ENCODE assay signal across 16 cellular contexts in genomic region chr5:180068519-180069090, GRCh38. TPM values are rescaled to one million over a fixed set of nuclear protein-coding genes. Genes with fewer than 3 reads are reported as not detected.
DNase-seq lines count a peak whose midpoint lies in the region; TF ChIP-seq lines count a peak whose summit lies in the region.
"Had no signal": no experiment of that assay in that cellular context is flagged by ENCODE, and none has a peak within 500 bp of the region (broad histone marks: within the 10 kb centered on the region; RNA-seq: fewer than 3 reads in every experiment).

No MANE protein-coding gene starts in this region.

- no peak overlapping the region for H3K27ac ChIP-seq in HUES64 (ENCODE audit: low read depth, low read length)
- H3K27ac ChIP-seq in layer of hippocampus (ENCODE audit: low read depth, low read length), result peak overlapping the region; percentile 74
- H3K27ac ChIP-seq in right atrium auricular region, result no peak overlapping the region
- no peak overlapping the region for H3K27ac ChIP-seq in adrenal gland
- H3K27ac ChIP-seq: thoracic aorta had no signal

- H3K4me3 ChIP-seq in HUES64 (ENCODE audit: low read length), result peak overlapping the region; percentile 98
- no peak overlapping the region for H3K4me3 ChIP-seq in right atrium auricular region
- no peak overlapping the region for H3K4me3 ChIP-seq in adrenal gland

- TF ChIP-seq POLR2A in adrenal gland (IDR thresholded peaks at IDR 0.05), result no peak

- peak overlapping the region; percentile 94 to 99 (median 96) for H3K4me3 Mint-ChIP-seq in brain
- H3K4me3 Mint-ChIP-seq: activated CD4-positive, alpha-beta memory T cell treated with anti-CD3 and anti-CD28 coated beads for 36 hours; activated naive CD4-positive, alpha-beta T cell treated with anti-CD3 and anti-CD28 coated beads for 36 hours had no signal

- peaks cover 9% of the 10 kb centered on the region for H3K9me3 ChIP-seq in HUES64 (ENCODE audit: insufficient read depth, low read depth, low read length)
- H3K9me3 ChIP-seq in right atrium auricular region, result peaks cover 0 to 3% of the 10 kb centered on the region in 2 donors
- no peaks in the 10 kb centered on the region for H3K9me3 ChIP-seq in adrenal gland (replicated peaks in 1 of 3)
- H3K9me3 ChIP-seq: esophagus muscularis mucosa, thoracic aorta had no signal

- H3K4me1 ChIP-seq in HUES64 (ENCODE audit: insufficient read depth, low read length), result peaks cover 34% of the 10 kb centered on the region
- H3K4me1 ChIP-seq in right atrium auricular region, result peaks cover 0 to 31% of the 10 kb centered on the region in 2 donors
- H3K4me1 ChIP-seq in adrenal gland (replicated peaks in 1 of 2), result peaks cover 12 to 20% of the 10 kb centered on the region in 2 donors

- no peak for DNase-seq in right atrium auricular region (ENCODE audit: low spot score)
- DNase-seq in HuH-7.5 (ENCODE audit: low spot score), result no peak
- DNase-seq in A172 (ENCODE audit: low spot score), result no peak
- DNase-seq in adrenal gland, result no peak
- DNase-seq: activated CD4-positive, alpha-beta memory T cell treated with anti-CD3 and anti-CD28 coated beads for 36 hours; activated naive CD4-positive, alpha-beta T cell treated with anti-CD3 and anti-CD28 coated beads for 36 hours; DMS 273 treated with DMSO at 0.1 percent for 48 hours; IMR-90; NCI-H2029 treated with DMSO at 0.1 percent for 48 hours; SHP77; T-helper 1 cell had no signal

- TF ChIP-seq CTCF in brain (conservative IDR thresholded peaks at IDR 0.05) (no peak), right atrium auricular region (IDR thresholded peaks at IDR 0.05) (no peak), adrenal gland (IDR thresholded peaks at IDR 0.05) (no peak)

- H3K27me3 ChIP-seq in HUES64 (ENCODE audit: insufficient read depth, low read length), result peaks cover 14% of the 10 kb centered on the region
- H3K27me3 ChIP-seq in layer of hippocampus (ENCODE audit: control insufficient read depth, insufficient read depth, low read length), result no peaks in the 10 kb centered on the region
- H3K27me3 ChIP-seq in right atrium auricular region, result no peaks in the 10 kb centered on the region
- no peaks in the 10 kb centered on the region for H3K27me3 ChIP-seq in adrenal gland
- H3K27me3 ChIP-seq: esophagus muscularis mucosa had no signal

- peaks cover 11 to 35% (median 28%) of the 10 kb centered on the region in 5 experiments for H3K9me3 Mint-ChIP-seq in brain

- peaks cover 17% of the 10 kb centered on the region for H3K27me3 Mint-ChIP-seq in brain

- H3K36me3 ChIP-seq in HUES64 (ENCODE audit: insufficient read depth, low read length) (no peaks in the 10 kb centered on the region), right atrium auricular region (no peaks in the 10 kb centered on the region), adrenal gland (replicated peaks in 1 of 2) (no peaks in the 10 kb centered on the region)
- H3K36me3 ChIP-seq: esophagus muscularis mucosa, thoracic aorta had no signal

- peaks cover 58% of the 10 kb centered on the region for H3K4me1 Mint-ChIP-seq in brain

- WGBS in HUES64, result 65% methylated on average over 5 of the region's 6 CpGs
- WGBS in adrenal gland, 4 donors, result 62 to 70% (median 64%) methylated on average over 6 of the region's 6 CpGs

- H3K27ac Mint-ChIP-seq in brain, result peak overlapping the region; percentile 56 to 97 (median 76)
- H3K27ac Mint-ChIP-seq: activated CD4-positive, alpha-beta memory T cell treated with anti-CD3 and anti-CD28 coated beads for 36 hours; activated naive CD4-positive, alpha-beta T cell treated with anti-CD3 and anti-CD28 coated beads for 36 hours had no signal

- peak overlapping the region; percentile 29; the same call in 1 of the 2 replicates for H3K9ac ChIP-seq in HUES64 (ENCODE audit: low read depth, low read length)

- intact Hi-C loops in adrenal gland (cut with DNase I), result no loop called here

- peaks cover 41% of the 10 kb centered on the region for H3K36me3 Mint-ChIP-seq in brain

RNA-seq across cellular contexts. Expression of gene RNF130, which starts 3.0 kb away (rescaled TPM):
- 46.8 TPM for polyA plus RNA-seq in HUES64 (2013, experiment 1 of 2)
- polyA plus RNA-seq in HUES64 (2013, experiment 2 of 2), result 64.0 TPM
- polyA plus RNA-seq in brain (ENCODE audit: insufficient read depth, low read depth, low replicate concordance), result 96.7 TPM
- 10 to 100 TPM; 42.9 to 51.3 TPM for total RNA-seq in right atrium auricular region
- 99.2 and 99.7 TPM in 2 replicates for total RNA-seq in A172 (2014; rRNA removed; shearing (Covaris generic))
- 100 to 1,000 TPM in 3 of 8 donors, 10 to 100 TPM in 5; 53.5 to 138 (median 80.6) TPM for total RNA-seq in adrenal gland
- polyA plus RNA-seq in adrenal gland, result 10 to 100 TPM; 36.8 to 58.8 (median 51.2) TPM
